ENCODE assay signal across 22 cellular contexts in genomic region chr7:32916006-32916405, GRCh38.
"Had no signal": no experiment of that assay in that cellular context is flagged by ENCODE, and none has a peak within 500 bp of the region (broad histone marks: within the 10 kb centered on the region; RNA-seq: fewer than 3 reads in every experiment).

No MANE protein-coding gene starts in this region.

- DNase-seq: activated CD4-positive, alpha-beta T cell treated with anti-CD3 and anti-CD28 coated beads for 48 hours; activated CD4-positive, alpha-beta T cell treated with anti-CD3 and anti-CD28 coated beads, Interleukin-2, amount 50 U/mL, for 4 hours; activated CD4-positive, CD25-positive, alpha-beta regulatory T cell treated with anti-CD3 and anti-CD28 coated beads, Interleukin-2, amount 50 U/mL, for 72 hours; activated CD8-positive, alpha-beta T cell treated with anti-CD3 and anti-CD28 coated beads, Interleukin-2, amount 10 ng/mL, durations not matched to agents 7 days and 5 days; activated gamma-delta T cell; activated naive CD4-positive, alpha-beta T cell treated with anti-CD3 and anti-CD28 coated beads for 36 hours; activated T-cell treated with anti-CD3 and anti-CD28 coated beads, Interleukin-2, amount 50 U/mL, for 4 hours; amygdala; brain microvascular endothelial cell; Kasumi-1; KBM-7; NCI-H1048; NCI-H146; NCI-H2029; NCI-H2227 treated with DMSO at 0.1 percent for 48 hours; NCI-H446 treated with DMSO at 0.1 percent for 48 hours; NCI-H526 treated with DMSO at 0.1 percent for 48 hours; PC-3; SHP77; SW 1271 had no signal

- ATAC-seq: activated CD8-positive, alpha-beta T cell treated with anti-CD3 and anti-CD28 coated beads, Interleukin-2, amount 10 ng/mL, durations not matched to agents 7 days and 5 days; PC-3; SK-N-SH treated with all-trans-retinoic acid at 6 μM for 48 hours; WTC11 had no signal
